20 cellular contexts compared by ENCODE assay signal in the genomic region with DNA sequence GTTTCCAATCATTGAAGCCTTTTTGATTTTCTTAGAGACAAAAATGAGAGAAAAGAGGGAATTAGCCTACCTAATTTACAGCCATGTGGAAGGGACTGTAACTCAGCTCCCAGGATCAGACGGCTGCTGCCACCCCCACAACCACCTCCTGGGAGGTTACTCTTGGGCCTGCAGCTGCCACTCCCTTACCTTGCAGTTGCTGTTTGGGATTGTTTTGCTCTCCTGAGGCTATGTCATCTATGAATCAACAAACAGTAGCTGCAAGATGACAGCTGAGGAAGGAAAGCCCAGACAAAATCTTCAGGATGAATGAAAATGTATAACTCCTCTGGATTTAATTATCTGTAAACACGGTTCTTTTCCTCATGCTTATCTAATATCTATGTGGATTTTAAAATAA. TPM values are rescaled to one million over a fixed set of nuclear protein-coding genes. Genes with fewer than 3 reads are reported as not detected.
DNase-seq lines count a peak whose midpoint lies in the region; ATAC-seq, FAIRE-seq and TF ChIP-seq lines count a peak whose summit lies in the region.
"Had no signal": no experiment of that assay in that cellular context is flagged by ENCODE, and none has a peak within 500 bp of the region (broad histone marks: within the 10 kb centered on the region; RNA-seq: fewer than 3 reads in every experiment).

No MANE protein-coding gene starts in this region.

- no peak overlapping the region for H3K4me3 ChIP-seq in SJCRH30
- H3K4me3 ChIP-seq in upper lobe of right lung: no peak overlapping the region
- H3K4me3 ChIP-seq: K562 had no signal

- H3K4me1 ChIP-seq in SJCRH30 (peaks cover 14% of the 10 kb centered on the region), upper lobe of right lung (peaks cover 9% of the 10 kb centered on the region)
- H3K4me1 ChIP-seq: BE2C had no signal

- ATAC-seq in left colon: peak; percentile 58
- ATAC-seq in upper lobe of right lung: no peak
- ATAC-seq: K562 had no signal

- no peak for TF ChIP-seq POLR2A in H54 (IDR thresholded peaks at IDR 0.05; ENCODE audit: low read depth, low read length)

- H3K9me3 ChIP-seq in SJCRH30 (replicated peaks) (no peaks in the 10 kb centered on the region), upper lobe of right lung (no peaks in the 10 kb centered on the region)
- H3K9me3 ChIP-seq: BE2C had no signal

- no peak overlapping the region for H3K27ac ChIP-seq in SJCRH30
- H3K27ac ChIP-seq in upper lobe of right lung: no peak overlapping the region

- no peaks in the 10 kb centered on the region for H3K36me3 ChIP-seq in SJCRH30
- no peaks in the 10 kb centered on the region for H3K36me3 ChIP-seq in upper lobe of right lung
- H3K36me3 ChIP-seq: BE2C had no signal

- FAIRE-seq in H54 (lab: Jason Lieb, UNC): no peak
- FAIRE-seq: GM18507, K562 had no signal

- TF ChIP-seq CTCF in upper lobe of right lung (IDR thresholded peaks at IDR 0.05): no peak

- intact Hi-C loops in left colon (cut with DNase I, micrococcal nuclease) (no loop called here), upper lobe of right lung (cut with DNase I) (no loop called here)

- H3K27me3 ChIP-seq in SJCRH30: no peaks in the 10 kb centered on the region
- H3K27me3 ChIP-seq in upper lobe of right lung: no peaks in the 10 kb centered on the region
- H3K27me3 ChIP-seq: BE2C had no signal

- peak; percentile 4 for DNase-seq in NCI-H146 (lab: John Stamatoyannopoulos, UW)
- no peak for DNase-seq in NCI-H146 treated with DMSO at 0.1 percent for 48 hours (lab: John Stamatoyannopoulos, UW; ENCODE audit: unreplicated experiment)
- peak; percentile 76 for DNase-seq in HPDE6-E6E7 (ENCODE audit: extremely low spot score)
- peak; percentile 23 to 38 for DNase-seq in SJCRH30
- no peak for DNase-seq in left colon
- DNase-seq in upper lobe of right lung: no peak
- no peak for DNase-seq in NCI-H446 treated with DMSO at 0.1 percent for 48 hours (lab: John Stamatoyannopoulos, UW)
- no peak for DNase-seq in H54 (ENCODE audit: insufficient read length, low spot score)
- DNase-seq: 8988T; BE2C; Calu3; CD4-positive, alpha-beta T cell; DMS79; GOT3; NCI-H1694; NCI-H446; NCI-H82; SIG-M5 had no signal

RNA-seq across cellular contexts. Expression of a gene that starts 28.0 kb away (rescaled TPM):
- total RNA-seq in SJCRH30 (2014; rRNA removed; shearing (Covaris generic)): 6.0 and 6.7 TPM in 2 replicates
- total RNA-seq in left colon: 10 to 100 TPM; 17.8 to 20.4 TPM
- total RNA-seq in upper lobe of right lung: 14.8 TPM

Comparison
In these comparisons a context has a peak if more than half of its experiments do, and no peak if none do; other contexts are left out.
1. DNase-seq: peak in NCI-H146 (single experiment), HPDE6-E6E7 (single experiment) and SJCRH30 (2 of 2); none in NCI-H146 treated with DMSO at 0.1 percent for 48 hours (single experiment), left colon (0 of 2), upper lobe of right lung (single experiment), NCI-H446 treated with DMSO at 0.1 percent for 48 hours (single experiment) and H54 (single experiment).